ENCODE assay signal across 8 cellular contexts in the genomic region with DNA sequence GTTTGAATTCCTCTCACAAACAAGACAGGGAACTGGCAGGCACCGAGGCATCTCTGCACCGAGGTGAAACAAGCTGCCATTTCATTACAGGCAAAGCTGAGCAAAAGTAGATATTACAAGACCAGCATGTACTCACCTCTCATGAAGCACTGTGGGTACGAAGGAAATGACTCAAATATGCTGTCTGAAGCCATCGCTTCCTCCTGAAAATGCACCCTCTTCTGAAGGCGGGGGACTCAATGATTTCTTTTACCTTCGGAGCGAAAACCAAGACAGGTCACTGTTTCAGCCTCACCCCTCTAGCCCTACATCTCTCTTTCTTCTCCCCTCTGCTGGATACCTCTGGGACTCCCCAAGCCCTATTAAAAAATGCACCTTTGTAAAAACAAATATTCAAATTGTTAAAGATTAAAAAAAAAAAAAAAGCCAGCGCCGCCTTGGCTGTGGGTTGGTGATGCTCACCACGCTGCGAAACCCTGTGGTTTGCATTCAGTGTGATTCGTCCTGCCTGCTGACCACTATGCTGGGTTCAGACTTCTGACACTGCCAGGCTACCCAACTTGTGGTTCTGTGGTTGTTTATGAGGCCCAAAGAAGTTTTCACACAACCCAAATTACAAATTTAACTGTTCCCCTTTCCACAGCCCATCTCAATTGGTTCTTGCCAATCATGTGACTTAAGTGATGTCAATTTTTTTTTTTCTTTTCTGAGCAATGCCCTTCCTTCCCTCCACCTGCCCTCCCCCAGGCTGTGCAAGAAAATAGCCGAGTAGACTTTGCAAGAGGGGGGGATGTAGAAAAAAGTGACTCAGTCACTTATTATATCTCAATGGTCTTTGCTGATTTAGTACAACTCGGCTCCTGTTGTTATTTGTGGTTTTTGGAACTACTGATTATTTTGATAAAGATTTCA. TPM values are rescaled to one million over a fixed set of nuclear protein-coding genes. Genes with fewer than 3 reads are reported as not detected.
DNase-seq lines count a peak whose midpoint lies in the region; ATAC-seq, FAIRE-seq and TF ChIP-seq lines count a peak whose summit lies in the region.

A gene (minus strand): TSS at position 597 of the 912 bp plus-strand sequence.

- H4K12ac ChIP-seq in trophoblast cell (ENCODE audit: low read depth, low read length), result no peak within 1 kb of the TSS

- DNase-seq in NCI-H2107 (lab: John Stamatoyannopoulos, UW) (peak; percentile 47), epithelial cell of proximal tubule (ENCODE audit: low read depth) (no peak), trophoblast cell (peak; percentile 7 to 39), urothelium cell line (ENCODE audit: low spot score) (peak; percentile 66), SK-N-DZ (ENCODE audit: low spot score) (no peak)
- peak; percentile 85 for DNase-seq in activated CD8-positive, alpha-beta memory T cell treated with anti-CD3 and anti-CD28 coated beads for 24 hours

- no peak within 1 kb of the TSS for H3K23ac ChIP-seq in trophoblast cell (ENCODE audit: low read length)

- no peaks in the 10 kb centered on the region for H3K36me3 ChIP-seq in trophoblast cell (ENCODE audit: control insufficient read depth in 1 of 2, insufficient read depth in 2 of 2, low read length in 2 of 2)

- ATAC-seq in HG02588 (IDR thresholded peaks at IDR 0.05; ENCODE audit: unreplicated experiment), result peak; percentile 75

- no peak within 1 kb of the TSS for H4K8ac ChIP-seq in trophoblast cell (ENCODE audit: low read depth, low read length)

- H3K4me2 ChIP-seq in trophoblast cell (ENCODE audit: low read length), result no peak within 1 kb of the TSS

- H2AK5ac ChIP-seq in trophoblast cell (ENCODE audit: low read length), result no peak within 1 kb of the TSS

- peak within 1 kb of the TSS; percentile 52 for H2BK12ac ChIP-seq in trophoblast cell (ENCODE audit: low read length)

- H3K79me1 ChIP-seq in trophoblast cell (ENCODE audit: low read length), result peaks cover 16% of the 10 kb centered on the region

- no peaks in the 10 kb centered on the region for H3K27me3 ChIP-seq in trophoblast cell (ENCODE audit: insufficient read depth, low read length)

- H3K14ac ChIP-seq in trophoblast cell (ENCODE audit: low read length), result peak within 1 kb of the TSS; percentile 8

- H3K79me2 ChIP-seq in trophoblast cell (ENCODE audit: control insufficient read depth, insufficient read depth, low read length, poor library complexity), result peaks cover 2% of the 10 kb centered on the region

- no peak within 1 kb of the TSS for H3K27ac ChIP-seq in trophoblast cell (ENCODE audit: low read depth, low read length)

- H4K91ac ChIP-seq in trophoblast cell (ENCODE audit: low read depth, low read length), result peak within 1 kb of the TSS; percentile 13

- H2BK5ac ChIP-seq in trophoblast cell (ENCODE audit: low read depth, low read length, poor library complexity), result peak within 1 kb of the TSS; percentile 22

- H3K9me3 ChIP-seq in trophoblast cell (ENCODE audit: insufficient read depth, low read depth, low read length), result no peaks in the 10 kb centered on the region

- H3K9ac ChIP-seq in trophoblast cell (ENCODE audit: low read length), result no peak within 1 kb of the TSS

- WGBS in trophoblast cell (ENCODE audit: extremely low coverage, insufficient coverage, insufficient read length), result no CpG with 5 or more reads among the region's 14 CpGs

- peak within 1 kb of the TSS; percentile 26 for H2BK120ac ChIP-seq in trophoblast cell (ENCODE audit: insufficient read depth, low read length, poor library complexity)

- FAIRE-seq in urothelium cell line (lab: Jason Lieb, UNC), result no peak

- H3K4me3 ChIP-seq in epithelial cell of proximal tubule (ENCODE audit: low read depth, low read length) (peak within 1 kb of the TSS; percentile 45), trophoblast cell (ENCODE audit: low read depth, low read length) (no peak within 1 kb of the TSS)

- no peak within 1 kb of the TSS for H3K4ac ChIP-seq in trophoblast cell (ENCODE audit: low read depth, low read length)

- no peak within 1 kb of the TSS for H2AFZ ChIP-seq in trophoblast cell (ENCODE audit: insufficient read depth, low read length, poor library complexity)

- H3K4me1 ChIP-seq in trophoblast cell (ENCODE audit: control insufficient read depth in 1 of 2, insufficient read depth in 2 of 2, low read length in 2 of 2), result peaks cover 20 to 26% of the 10 kb centered on the region in 2 experiments

- H3K18ac ChIP-seq in trophoblast cell (ENCODE audit: low read length), result no peak within 1 kb of the TSS

- TF ChIP-seq CTCF in GM12872 (IDR thresholded peaks at IDR 0.05; ENCODE audit: insufficient read depth, low read depth, low read length) (peak; percentile 22; the same call in 1 of the 3 replicates), epithelial cell of proximal tubule (conservative IDR thresholded peaks at IDR 0.05; ENCODE audit: low read depth, low read length) (no peak)

RNA-seq across cellular contexts. Expression of the gene that starts here (rescaled TPM):
- 11.3 and 13.7 TPM in 2 replicates for total RNA-seq in epithelial cell of proximal tubule
- 64.0 and 64.4 TPM in 2 replicates for polyA plus RNA-seq in trophoblast cell (2013)
- not detected in 2 replicates for polyA plus RNA-seq in SK-N-DZ (2014; cell fraction: cytosol; rRNA removed)
- not detected in 2 replicates for polyA plus RNA-seq in SK-N-DZ (2014; cell fraction: nucleus; rRNA removed)

Comparison
In these comparisons a context has a peak if more than half of its experiments do, and no peak if none do; other contexts are left out.
1. DNase-seq: peak in NCI-H2107 (single experiment), activated CD8-positive, alpha-beta memory T cell treated with anti-CD3 and anti-CD28 coated beads for 24 hours (single experiment), trophoblast cell (2 of 2) and urothelium cell line (single experiment); none in epithelial cell of proximal tubule (single experiment) and SK-N-DZ (single experiment).